1 cellular context compared by ENCODE assay signal in the genomic region with DNA sequence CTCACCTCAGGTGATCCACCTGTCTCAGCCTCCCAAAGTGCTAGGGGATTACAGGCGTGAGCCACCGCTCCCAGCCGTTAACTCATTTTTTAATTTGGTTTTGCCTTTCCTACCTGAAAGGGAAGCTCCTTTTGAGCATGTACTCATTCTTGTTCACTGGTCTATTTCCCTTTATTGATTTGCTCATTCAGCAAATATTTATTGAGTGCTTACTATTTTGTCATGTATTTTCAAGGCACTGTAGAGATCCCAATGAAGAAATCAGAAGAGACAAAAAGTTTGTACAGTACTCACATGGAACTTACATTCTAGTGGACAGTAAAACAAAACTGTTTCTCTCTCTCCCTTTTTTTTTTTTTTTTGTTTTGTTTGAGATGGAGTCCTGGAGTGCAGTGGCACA.
TF ChIP-seq lines count a peak whose summit lies in the region.

No MANE protein-coding gene starts in this region.

TF ChIP-seq in HepG2, 621 proteins besides CTCF, POLR2A, EP300 and RAD21:
- TF ChIP-seq, protein P1, sequence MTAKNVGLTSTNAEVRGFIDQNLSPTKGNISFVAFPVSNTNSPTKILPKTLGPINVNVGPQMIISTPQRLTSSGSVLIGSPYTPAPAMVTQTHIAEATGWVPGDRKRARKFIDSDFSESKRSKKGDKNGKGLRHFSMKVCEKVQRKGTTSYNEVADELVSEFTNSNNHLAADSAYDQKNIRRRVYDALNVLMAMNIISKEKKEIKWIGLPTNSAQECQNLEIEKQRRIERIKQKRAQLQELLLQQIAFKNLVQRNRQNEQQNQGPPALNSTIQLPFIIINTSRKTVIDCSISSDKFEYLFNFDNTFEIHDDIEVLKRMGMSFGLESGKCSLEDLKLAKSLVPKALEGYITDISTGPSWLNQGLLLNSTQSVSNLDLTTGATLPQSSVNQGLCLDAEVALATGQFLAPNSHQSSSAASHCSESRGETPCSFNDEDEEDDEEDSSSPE (CRISPR knock-in tag; IDR thresholded peaks at IDR 0.05) = no peak
- TF ChIP-seq ZMYM2 (CRISPR knock-in tag; IDR thresholded peaks at IDR 0.05) (no peak), MAFF (IDR thresholded peaks at IDR 0.05; ENCODE audit: low read depth, low read length) (peak; percentile 80), MAFK (conservative IDR thresholded peaks at IDR 0.05 in 1 of 2, IDR thresholded peaks at IDR 0.05 in 1 of 2; ENCODE audit: low read length in 2 of 2) (peak; percentile 70 to 79; a peak in 3 of 4 replicates)
